ENCODE assay signal across 14 cellular contexts in the genomic region with DNA sequence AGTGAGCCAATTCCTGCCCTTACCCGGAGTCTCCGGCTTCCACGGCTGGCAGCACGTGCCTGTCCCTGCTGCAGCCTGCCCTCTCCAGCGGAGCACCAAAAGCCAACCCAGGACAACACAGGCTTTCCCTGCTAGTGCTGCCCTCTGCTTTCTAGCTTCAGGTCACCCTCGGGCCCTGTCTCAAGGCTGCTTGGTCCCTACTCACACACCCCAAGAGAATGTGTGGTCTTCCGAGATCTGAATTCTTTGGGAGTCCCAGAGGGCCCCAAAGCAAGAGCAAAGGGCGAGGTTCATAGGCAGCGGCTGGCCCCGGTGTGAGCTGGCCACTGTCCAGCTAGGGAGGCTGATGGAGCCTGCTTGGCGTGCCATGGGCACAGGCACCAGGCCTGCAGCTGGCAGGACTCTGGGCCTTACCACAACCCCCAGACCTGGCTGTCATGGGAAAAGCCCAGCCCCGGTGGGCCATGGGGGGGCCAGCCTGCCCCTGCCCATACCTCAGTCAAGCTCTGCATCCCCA. TPM values are rescaled to one million over a fixed set of nuclear protein-coding genes. Genes with fewer than 3 reads are reported as not detected.
DNase-seq lines count a peak whose midpoint lies in the region; ATAC-seq and TF ChIP-seq lines count a peak whose summit lies in the region.
"Had no signal": no experiment of that assay in that cellular context is flagged by ENCODE, and none has a peak within 500 bp of the region (broad histone marks: within the 10 kb centered on the region; RNA-seq: fewer than 3 reads in every experiment).

No MANE protein-coding gene starts in this region.

- dilution Hi-C loops in IMR-90 (cut with HindIII; ENCODE audit: low sequenced_read_pairs, unreplicated experiment): no loop called here

- H3K9me3 ChIP-seq in IMR-90 (ENCODE audit: control insufficient read depth, insufficient read depth, low read length) (no peaks in the 10 kb centered on the region), body of pancreas (no peaks in the 10 kb centered on the region), gastrocnemius medialis (no peaks in the 10 kb centered on the region)

- TF ChIP-seq RAD21 in IMR-90 (IDR thresholded peaks at IDR 0.05; ENCODE audit: low read length): no peak

- H2BK120ac ChIP-seq in IMR-90 (ENCODE audit: low read depth, low read length): 0 out of 2 replicates have a peak overlapping the region, but pooled peaks have one; percentile 27

- H3K9ac ChIP-seq in IMR-90 (ENCODE audit: low read depth, low read length): no peak overlapping the region

- POLR2A ChIA-PET in IMR-90 (lab: Charles Lee; ENCODE audit: unreplicated experiment): no interaction called here

- CTCF ChIA-PET in IMR-90 (lab: Yijun Ruan, JAX): no interaction called here

- H3K36me3 ChIP-seq in IMR-90 (ENCODE audit: control insufficient read depth, insufficient read depth, low read length): no peaks in the 10 kb centered on the region
- no peaks in the 10 kb centered on the region for H3K36me3 ChIP-seq in body of pancreas (replicated peaks in 1 of 2; ENCODE audit: insufficient read depth in 1 of 2, low read depth in 2 of 2)
- no peaks in the 10 kb centered on the region for H3K36me3 ChIP-seq in gastrocnemius medialis

- H2AFZ ChIP-seq in IMR-90 (replicated peaks; ENCODE audit: low read length, poor library complexity): no peak overlapping the region

- H4K8ac ChIP-seq in IMR-90 (ENCODE audit: low read depth in 2 of 2, low read length in 2 of 2): no peak overlapping the region

- peak overlapping the region; percentile 44 for H2AK9ac ChIP-seq in IMR-90 (replicated peaks; ENCODE audit: low read depth, low read length, poor library complexity)

- no peak overlapping the region; the same call in 1 of the 2 replicates for H4K91ac ChIP-seq in IMR-90 (ENCODE audit: insufficient read depth, low read depth, low read length)

- ATAC-seq in IMR-90 (ENCODE audit: low read depth): no peak
- ATAC-seq in body of pancreas: peak; percentile 42
- ATAC-seq in left colon: no peak
- ATAC-seq in gastrocnemius medialis: no peak
- no peak for ATAC-seq in GM21786 (IDR thresholded peaks at IDR 0.05; ENCODE audit: unreplicated experiment)
- ATAC-seq: GM12878 had no signal

- peak overlapping the region; percentile 29; the same call in 1 of the 2 replicates for H3K4ac ChIP-seq in IMR-90 (ENCODE audit: low read depth, low read length)

- no TSS peak for BruUV-seq in IMR-90 (replicated peaks; lab: Mats Ljungman, UMichigan)

- H3K4me2 ChIP-seq in IMR-90 (ENCODE audit: low read depth, low read length): no peak overlapping the region

- no peaks in the 10 kb centered on the region for H4K20me1 ChIP-seq in IMR-90 (ENCODE audit: insufficient read depth, low read length)

- intact Hi-C loops in IMR-90 (cut with micrococcal nuclease): no loop called here
- intact Hi-C loops in body of pancreas (cut with DNase I): no loop called here
- intact Hi-C loops in left colon (cut with DNase I, micrococcal nuclease): loop anchor here in 1 of 2 donors (10.0 kb wide), 1 partner anchor 409 kb away; no protein-coding TSS in a partner anchor
- intact Hi-C loops in gastrocnemius medialis (cut with DNase I; ENCODE audit: low total_unique reads): loop anchor here (2.0 to 10.0 kb wide), 5 partner anchors 93 to 1859 kb away; a partner anchor contains a TSS

- no peak overlapping the region for H3K23ac ChIP-seq in IMR-90 (ENCODE audit: low read depth, low read length)

- TF ChIP-seq CTCF in IMR-90 (conservative IDR thresholded peaks at IDR 0.05; ENCODE audit: low read depth, low read length) (no peak), body of pancreas (IDR thresholded peaks at IDR 0.05) (peak in 1 of 7 experiments; percentile 14), gastrocnemius medialis (IDR thresholded peaks at IDR 0.05 in 4 of 5, conservative IDR thresholded peaks at IDR 0.05 in 1 of 5) (peak in 1 of 5 experiments; percentile 8)

- H2AK5ac ChIP-seq in IMR-90 (ENCODE audit: low read depth, low read length): no peak overlapping the region

- H3K27ac ChIP-seq in IMR-90 (ENCODE audit: insufficient read depth, low read length) (no peak overlapping the region), body of pancreas (peak overlapping the region in 3 of 4 donors; percentile 24 to 53 (median 35)), gastrocnemius medialis (peak overlapping the region in 3 of 4 donors; percentile 35 to 43 (median 41))
- H3K27ac ChIP-seq: C4-2B had no signal

- in situ Hi-C loops in IMR-90 (cut with MboI; ENCODE audit: low sequenced_read_pairs): loop anchor here (10.0 kb wide), 4 partner anchors 209 to 429 kb away; no protein-coding TSS in a partner anchor
- in situ Hi-C loops in gastrocnemius medialis (cut with MboI; ENCODE audit: low sequenced_read_pairs in 4 of 4): no loop called here

- no peak overlapping the region for H2BK5ac ChIP-seq in IMR-90 (ENCODE audit: low read depth, low read length, poor library complexity, severe bottlenecking)

- no peak overlapping the region for H2BK15ac ChIP-seq in IMR-90 (ENCODE audit: low read depth, low read length)

- H3K79me1 ChIP-seq in IMR-90 (ENCODE audit: low read depth in 1 of 2, low read length in 2 of 2): no peaks in the 10 kb centered on the region

- H3K9me1 ChIP-seq in IMR-90 (ENCODE audit: insufficient read depth, low read length): peaks cover 4% of the 10 kb centered on the region; the same call in 1 of the 2 replicates

- DNase-seq in IMR-90 (no peak), body of pancreas (peak in 3 of 4 donors; percentile 62 to 78 (median 72)), left colon (peak; percentile 9 to 43), gastrocnemius medialis (peak in 1 of 2 donors; percentile 48), medulla oblongata (ENCODE audit: extremely low spot score) (no peak), occipital lobe (lab: John Stamatoyannopoulos, UW) (no peak), NCI-H1092 treated with DMSO at 0.1 percent for 48 hours (lab: John Stamatoyannopoulos, UW) (no peak)
- DNase-seq: anterior cingulate cortex, NCI-H1930, nucleus accumbens had no signal

- no peak overlapping the region for H4K5ac ChIP-seq in IMR-90 (ENCODE audit: low read depth, low read length)

- H3K56ac ChIP-seq in IMR-90 (ENCODE audit: extremely low read depth, insufficient read depth, low read length): no peak overlapping the region

- no peak overlapping the region for H3K14ac ChIP-seq in IMR-90 (replicated peaks; ENCODE audit: low read depth, low read length)

- H3K4me1 ChIP-seq in IMR-90 (ENCODE audit: control insufficient read depth, insufficient read depth, low read length) (peaks cover 11% of the 10 kb centered on the region), body of pancreas (peaks cover 26% of the 10 kb centered on the region), gastrocnemius medialis (peaks cover 13 to 17% of the 10 kb centered on the region in 2 donors)

- no peak for TF ChIP-seq POLR2A in IMR-90 (IDR thresholded peaks at IDR 0.05; ENCODE audit: low read depth, low read length)
- TF ChIP-seq POLR2A in body of pancreas (IDR thresholded peaks at IDR 0.05): no peak
- TF ChIP-seq POLR2A in gastrocnemius medialis (IDR thresholded peaks at IDR 0.05): no peak

- H2BK20ac ChIP-seq in IMR-90 (ENCODE audit: low read depth, low read length): no peak overlapping the region; the same call in 1 of the 2 replicates

- H3K18ac ChIP-seq in IMR-90 (ENCODE audit: low read depth, low read length): no peak overlapping the region

- no peak overlapping the region for H3K4me3 ChIP-seq in IMR-90 (ENCODE audit: insufficient read depth, low read depth, low read length)
- no peak overlapping the region for H3K4me3 ChIP-seq in body of pancreas
- H3K4me3 ChIP-seq in gastrocnemius medialis: no peak overlapping the region
- H3K4me3 ChIP-seq: dorsolateral prefrontal cortex, GM12878 had no signal

- 68% methylated on average over 8 of the region's 12 CpGs; no CpG with 5 or more reads in 1 of the 2 experiments for WGBS in IMR-90 (ENCODE audit: extremely low coverage in 2 of 2, insufficient read length in 1 of 2), 2 experiments
- 25 to 26% methylated on average over 8 to 12 of the region's 12 CpGs for WGBS in body of pancreas, 2 donors

- H3K27me3 ChIP-seq in IMR-90 (ENCODE audit: control insufficient read depth, insufficient read depth, low read length) (no peaks in the 10 kb centered on the region), body of pancreas (no peaks in the 10 kb centered on the region), gastrocnemius medialis (no peaks in the 10 kb centered on the region)
- H3K27me3 ChIP-seq: dorsolateral prefrontal cortex had no signal

TF ChIP-seq in IMR-90, 13 proteins besides CTCF, POLR2A, EP300 and RAD21:
- TF ChIP-seq BHLHE40 (IDR thresholded peaks at IDR 0.05; ENCODE audit: low read depth, low read length): no peak
- TF ChIP-seq FOS (IDR thresholded peaks at IDR 0.05; ENCODE audit: low read depth, low read length): no peak
- no peak for TF ChIP-seq RCOR1 (IDR thresholded peaks at IDR 0.05; ENCODE audit: insufficient replicate concordance, low read length)
- TF ChIP-seq, protein P1, sequence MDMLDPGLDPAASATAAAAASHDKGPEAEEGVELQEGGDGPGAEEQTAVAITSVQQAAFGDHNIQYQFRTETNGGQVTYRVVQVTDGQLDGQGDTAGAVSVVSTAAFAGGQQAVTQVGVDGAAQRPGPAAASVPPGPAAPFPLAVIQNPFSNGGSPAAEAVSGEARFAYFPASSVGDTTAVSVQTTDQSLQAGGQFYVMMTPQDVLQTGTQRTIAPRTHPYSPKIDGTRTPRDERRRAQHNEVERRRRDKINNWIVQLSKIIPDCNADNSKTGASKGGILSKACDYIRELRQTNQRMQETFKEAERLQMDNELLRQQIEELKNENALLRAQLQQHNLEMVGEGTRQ (IDR thresholded peaks at IDR 0.05; ENCODE audit: low read depth, low read length): no peak
- no peak for TF ChIP-seq RFX5 (IDR thresholded peaks at IDR 0.05; ENCODE audit: low read depth, low read length)
- TF ChIP-seq, protein P2, sequence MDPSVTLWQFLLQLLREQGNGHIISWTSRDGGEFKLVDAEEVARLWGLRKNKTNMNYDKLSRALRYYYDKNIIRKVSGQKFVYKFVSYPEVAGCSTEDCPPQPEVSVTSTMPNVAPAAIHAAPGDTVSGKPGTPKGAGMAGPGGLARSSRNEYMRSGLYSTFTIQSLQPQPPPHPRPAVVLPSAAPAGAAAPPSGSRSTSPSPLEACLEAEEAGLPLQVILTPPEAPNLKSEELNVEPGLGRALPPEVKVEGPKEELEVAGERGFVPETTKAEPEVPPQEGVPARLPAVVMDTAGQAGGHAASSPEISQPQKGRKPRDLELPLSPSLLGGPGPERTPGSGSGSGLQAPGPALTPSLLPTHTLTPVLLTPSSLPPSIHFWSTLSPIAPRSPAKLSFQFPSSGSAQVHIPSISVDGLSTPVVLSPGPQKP (IDR thresholded peaks at IDR 0.05; ENCODE audit: borderline replicate concordance, low read depth, low read length): no peak
- TF ChIP-seq CEBPB (IDR thresholded peaks at IDR 0.05; ENCODE audit: low read depth, low read length): no peak

RNA-seq across cellular contexts. Expression of a gene that starts 7.1 kb away (rescaled TPM):
- 29.7 and 29.9 TPM in 2 replicates for total RNA-seq in IMR-90 (2012; rRNA removed)
- 36.9 and 39.7 TPM in 2 replicates for polyA plus RNA-seq in IMR-90 (2012; rRNA removed)
- 22.1 and 48.3 TPM in 2 replicates for polyA plus RNA-seq in IMR-90 (2012; cell fraction: cytosol; rRNA removed)
- polyA plus RNA-seq in IMR-90 (2012; cell fraction: nucleus; rRNA removed; ENCODE audit: low replicate concordance): 21.0 and 34.4 TPM in 2 replicates
- total RNA-seq in body of pancreas: 10 to 100 TPM; 25.4 to 44.8 TPM
- total RNA-seq in left colon: 10 to 100 TPM; 20.5 to 40.4 TPM
- 10 to 100 TPM; 44.6 to 63.3 (median 53.5) TPM for total RNA-seq in gastrocnemius medialis
- total RNA-seq in occipital lobe: 85.5 TPM

Comparison
In these comparisons a context has a peak if more than half of its experiments do, and no peak if none do; other contexts are left out.
1. DNase-seq: peak in body of pancreas (3 of 4) and left colon (2 of 2); none in IMR-90 (single experiment), medulla oblongata (single experiment), occipital lobe (single experiment) and NCI-H1092 treated with DMSO at 0.1 percent for 48 hours (single experiment).